1 cellular context compared by ENCODE assay signal in genomic region chr19:2269244-2270156, GRCh38.
A peak's percentile ranks its signal among the peaks of the same experiment; 100 is the strongest.
TF ChIP-seq lines count a peak whose summit lies in the region.

No MANE protein-coding gene starts in this region.

TF ChIP-seq in SK-N-SH, 30 proteins besides CTCF, POLR2A, EP300 and RAD21 (continued from another document):
- TF ChIP-seq REST (IDR thresholded peaks at IDR 0.05; ENCODE audit: low read depth, low read length) (peak; percentile 78), FOXJ3 (CRISPR knock-in tag; IDR thresholded peaks at IDR 0.05) (peak; percentile 24; the same call in 1 of the 2 replicates), TAF1 (IDR thresholded peaks at IDR 0.05; ENCODE audit: borderline replicate concordance, low read depth, low read length) (peak; percentile 100), TEAD4 (IDR thresholded peaks at IDR 0.05; ENCODE audit: borderline replicate concordance, insufficient read depth) (0 out of 2 replicates have a peak, but pooled peaks have one; percentile 57), MAX (IDR thresholded peaks at IDR 0.05; ENCODE audit: low read depth) (peak; percentile 56; the same call in 1 of the 2 replicates), NRF1 (IDR thresholded peaks at IDR 0.05; ENCODE audit: low read depth, low read length) (peak; percentile 47; the same call in 1 of the 2 replicates), ELF1 (IDR thresholded peaks at IDR 0.05) (no peak), MXI1 (IDR thresholded peaks at IDR 0.05; ENCODE audit: low read depth, low read length) (no peak), RXRA (IDR thresholded peaks at IDR 0.05; ENCODE audit: borderline replicate concordance, low read depth) (no peak), IRF3 (IDR thresholded peaks at IDR 0.05; ENCODE audit: low read depth, low read length) (no peak; the same call in 1 of the 2 replicates), YY1 (IDR thresholded peaks at IDR 0.05; ENCODE audit: low read depth) (peak; percentile 99), FOXM1 (IDR thresholded peaks at IDR 0.05; ENCODE audit: low read depth) (no peak), GATA2 (CRISPR knock-in tag; IDR thresholded peaks at IDR 0.05) (no peak), SIN3A (IDR thresholded peaks at IDR 0.05; ENCODE audit: borderline replicate concordance, low read depth, low read length) (peak; percentile 64; the same call in 1 of the 2 replicates)
TF ChIP-seq in SK-N-SH: peak in this region for 12.
